In genomic region chr5:38783011-38783551, GRCh38 we compare ENCODE assay signal across 8 cellular contexts.
DNase-seq lines count a peak whose midpoint lies in the region; ATAC-seq and TF ChIP-seq lines count a peak whose summit lies in the region.

No MANE protein-coding gene starts in this region.

- DNase-seq in DMS53 treated with DMSO at 0.1 percent for 48 hours (lab: John Stamatoyannopoulos, UW; ENCODE audit: unreplicated experiment) (peak; percentile 92), NCI-H226 (peak; percentile 90), epidermal melanocyte (ENCODE audit: insufficient read length, low spot score) (peak; percentile 54), osteoblast (ENCODE audit: insufficient read length, low spot score, missing footprints) (peak; percentile 64)
- no peak for DNase-seq in T-helper 2 cell treated with Interferon-gamma antibody and Interleukin-4, amounts not matched to agents 5 μg/mL and 100 μg/mL, for 36 hours (ENCODE audit: low spot score)
- DNase-seq in stimulated activated CD4-positive, alpha-beta T cell treated with anti-CD3 and anti-CD28 coated beads, Interleukin-4, amount 100 ng/mL, for 4 hours: no peak

- peak overlapping the region; percentile 37 for H3K4me2 ChIP-seq in osteoblast (ENCODE audit: insufficient read depth, low read length)

- no peaks in the 10 kb centered on the region for H3K36me3 Mint-ChIP-seq in T-helper 2 cell treated with Interferon-gamma antibody and Interleukin-4, amounts not matched to agents 5 μg/mL and 100 μg/mL, for 36 hours (ENCODE audit: low read depth)

- no peak overlapping the region for H3K27ac Mint-ChIP-seq in T-helper 2 cell treated with Interferon-gamma antibody and Interleukin-4, amounts not matched to agents 5 μg/mL and 100 μg/mL, for 36 hours

- H4K20me1 ChIP-seq in osteoblast (ENCODE audit: insufficient read depth, low read length): no peaks in the 10 kb centered on the region

- no peak overlapping the region for H2AFZ ChIP-seq in osteoblast (ENCODE audit: low read length)

- peak; percentile 8 for TF ChIP-seq CTCF in osteoblast (IDR thresholded peaks at IDR 0.05; ENCODE audit: extremely low read depth, low read depth, low read length)

- H3K4me3 ChIP-seq in osteoblast (ENCODE audit: insufficient read depth, low read length): no peak overlapping the region

- no peaks in the 10 kb centered on the region for H3K4me1 Mint-ChIP-seq in T-helper 2 cell treated with Interferon-gamma antibody and Interleukin-4, amounts not matched to agents 5 μg/mL and 100 μg/mL, for 36 hours (ENCODE audit: low read depth)

- H3K27ac ChIP-seq in osteoblast (ENCODE audit: low read depth, low read length): peak overlapping the region; percentile 64

- H3K9me3 Mint-ChIP-seq in T-helper 2 cell treated with Interferon-gamma antibody and Interleukin-4, amounts not matched to agents 5 μg/mL and 100 μg/mL, for 36 hours: no peaks in the 10 kb centered on the region

- no peaks in the 10 kb centered on the region for H3K79me2 ChIP-seq in osteoblast (ENCODE audit: insufficient read depth, low read length)

- no peaks in the 10 kb centered on the region for H3K27me3 ChIP-seq in osteoblast (ENCODE audit: insufficient read depth, low read length)

- H3K9me3 ChIP-seq in osteoblast (ENCODE audit: low read depth, low read length): no peaks in the 10 kb centered on the region

- H3K4me3 Mint-ChIP-seq in T-helper 2 cell treated with Interferon-gamma antibody and Interleukin-4, amounts not matched to agents 5 μg/mL and 100 μg/mL, for 36 hours: no peak overlapping the region

- peaks cover 4% of the 10 kb centered on the region for H3K27me3 Mint-ChIP-seq in T-helper 2 cell treated with Interferon-gamma antibody and Interleukin-4, amounts not matched to agents 5 μg/mL and 100 μg/mL, for 36 hours (ENCODE audit: low read depth)

- peaks cover 32% of the 10 kb centered on the region for H3K4me1 ChIP-seq in osteoblast (ENCODE audit: insufficient read depth, low read length)

- H3K36me3 ChIP-seq in osteoblast (ENCODE audit: insufficient read depth, low read length): no peaks in the 10 kb centered on the region

- ATAC-seq in HG03280 (IDR thresholded peaks at IDR 0.05; ENCODE audit: unreplicated experiment): no peak
- ATAC-seq in HG02678 (IDR thresholded peaks at IDR 0.05; ENCODE audit: unreplicated experiment): no peak

Comparison
In these comparisons a context has a peak if more than half of its experiments do, and no peak if none do; other contexts are left out.
1. DNase-seq: peak in DMS53 treated with DMSO at 0.1 percent for 48 hours (single experiment), NCI-H226 (single experiment), epidermal melanocyte (single experiment) and osteoblast (single experiment); none in T-helper 2 cell treated with Interferon-gamma antibody and Interleukin-4, amounts not matched to agents 5 μg/mL and 100 μg/mL, for 36 hours (single experiment) and stimulated activated CD4-positive, alpha-beta T cell treated with anti-CD3 and anti-CD28 coated beads, Interleukin-4, amount 100 ng/mL, for 4 hours (0 of 2).